Comparison of ENCODE assay signal across 13 cellular contexts in genomic region chrX:87663421-87663820, GRCh38.
"Had no signal": no experiment of that assay in that cellular context is flagged by ENCODE, and none has a peak within 500 bp of the region (broad histone marks: within the 10 kb centered on the region; RNA-seq: fewer than 3 reads in every experiment).

No MANE protein-coding gene starts in this region.

- H3K27ac Mint-ChIP-seq: activated CD8-positive, alpha-beta memory T cell treated with anti-CD3 and anti-CD28 coated beads, Interleukin-2, amount 10 ng/mL, durations not matched to agents 7 days and 5 days; T-helper 17 cell had no signal

- H3K27me3 Mint-ChIP-seq: activated CD8-positive, alpha-beta memory T cell treated with anti-CD3 and anti-CD28 coated beads, Interleukin-2, amount 10 ng/mL, durations not matched to agents 7 days and 5 days; central memory CD8-positive, alpha-beta T cell; T-helper 17 cell had no signal

- H3K27ac ChIP-seq: esophagus muscularis mucosa, foreskin keratinocyte, heart left ventricle, left lung had no signal

- H3K9me3 Mint-ChIP-seq: activated T-cell treated with anti-CD3 and anti-CD28 coated beads, Interleukin-2, amount 50 U/mL, for 4 hours; central memory CD8-positive, alpha-beta T cell had no signal

- H3K4me3 ChIP-seq: esophagus muscularis mucosa, heart left ventricle, left lung had no signal

- ATAC-seq: activated CD8-positive, alpha-beta memory T cell treated with anti-CD3 and anti-CD28 coated beads, Interleukin-2, amount 10 ng/mL, durations not matched to agents 7 days and 5 days; activated T-cell treated with anti-CD3 and anti-CD28 coated beads, Interleukin-2, amount 50 U/mL, for 4 hours; foreskin keratinocyte; heart left ventricle; left lung; T-helper 17 cell had no signal

- H3K36me3 Mint-ChIP-seq: activated CD8-positive, alpha-beta memory T cell treated with anti-CD3 and anti-CD28 coated beads, Interleukin-2, amount 10 ng/mL, durations not matched to agents 7 days and 5 days had no signal

- H3K4me1 Mint-ChIP-seq: activated CD8-positive, alpha-beta memory T cell treated with anti-CD3 and anti-CD28 coated beads, Interleukin-2, amount 10 ng/mL, durations not matched to agents 7 days and 5 days; central memory CD8-positive, alpha-beta T cell; T-helper 17 cell had no signal

- FAIRE-seq: islet of Langerhans, small intestine had no signal

- H3K4me1 ChIP-seq: esophagus muscularis mucosa, foreskin keratinocyte, heart left ventricle, left lung had no signal

- H3K27me3 ChIP-seq: esophagus muscularis mucosa, foreskin keratinocyte had no signal

- H3K36me3 ChIP-seq: esophagus muscularis mucosa, heart left ventricle, left lung had no signal

- H3K4me3 Mint-ChIP-seq: activated CD8-positive, alpha-beta memory T cell treated with anti-CD3 and anti-CD28 coated beads, Interleukin-2, amount 10 ng/mL, durations not matched to agents 7 days and 5 days; activated T-cell treated with anti-CD3 and anti-CD28 coated beads, Interleukin-2, amount 50 U/mL, for 4 hours; central memory CD8-positive, alpha-beta T cell; T-helper 17 cell had no signal

- H3K9me3 ChIP-seq: esophagus muscularis mucosa, heart left ventricle, left lung had no signal

- DNase-seq: activated CD8-positive, alpha-beta memory T cell treated with anti-CD3 and anti-CD28 coated beads, Interleukin-2, amount 10 ng/mL, durations not matched to agents 7 days and 5 days; activated T-cell treated with anti-CD3 and anti-CD28 coated beads, Interleukin-2, amount 50 U/mL, for 4 hours; cortex of kidney; foreskin keratinocyte; heart left ventricle; left lung; SHP77 treated with DMSO at 0.1 percent for 48 hours; small intestine; T-helper 17 cell; trophoblast cell had no signal
